ENCODE assay signal across 7 cellular contexts in the genomic region with DNA sequence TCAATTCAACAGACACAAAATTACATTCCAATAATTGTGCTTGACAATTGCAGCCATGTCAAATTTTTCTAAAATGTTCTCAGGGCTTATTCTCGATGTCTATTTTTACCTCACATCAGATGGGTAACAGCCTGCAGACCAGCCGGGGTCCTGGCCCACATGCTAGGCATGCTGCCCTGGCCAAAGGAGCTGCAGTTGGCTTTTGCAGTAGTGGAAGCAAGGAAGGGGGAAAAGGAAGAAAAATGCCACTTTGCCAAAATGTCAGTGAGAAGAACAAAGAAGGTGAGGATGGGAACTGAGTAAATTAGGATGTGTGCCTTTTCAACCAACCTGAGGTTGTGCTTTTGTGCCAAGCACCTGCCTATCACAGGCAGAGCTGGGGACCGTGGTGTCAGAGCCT.
"Had no signal": no experiment of that assay in that cellular context is flagged by ENCODE, and none has a peak within 500 bp of the region (broad histone marks: within the 10 kb centered on the region; RNA-seq: fewer than 3 reads in every experiment).

No MANE protein-coding gene starts in this region.

- H3K4me3 Mint-ChIP-seq: H9 had no signal

- ATAC-seq: K562 had no signal

- H3K27ac ChIP-seq: GM23248 had no signal

- H3K4me3 ChIP-seq: GM23248, K562 had no signal

- DNase-seq: GM23248, GOT3, H9, HCEC 1CT, IMR-90, KG1 had no signal
